Comparison of ENCODE assay signal across 8 cellular contexts in the genomic region with DNA sequence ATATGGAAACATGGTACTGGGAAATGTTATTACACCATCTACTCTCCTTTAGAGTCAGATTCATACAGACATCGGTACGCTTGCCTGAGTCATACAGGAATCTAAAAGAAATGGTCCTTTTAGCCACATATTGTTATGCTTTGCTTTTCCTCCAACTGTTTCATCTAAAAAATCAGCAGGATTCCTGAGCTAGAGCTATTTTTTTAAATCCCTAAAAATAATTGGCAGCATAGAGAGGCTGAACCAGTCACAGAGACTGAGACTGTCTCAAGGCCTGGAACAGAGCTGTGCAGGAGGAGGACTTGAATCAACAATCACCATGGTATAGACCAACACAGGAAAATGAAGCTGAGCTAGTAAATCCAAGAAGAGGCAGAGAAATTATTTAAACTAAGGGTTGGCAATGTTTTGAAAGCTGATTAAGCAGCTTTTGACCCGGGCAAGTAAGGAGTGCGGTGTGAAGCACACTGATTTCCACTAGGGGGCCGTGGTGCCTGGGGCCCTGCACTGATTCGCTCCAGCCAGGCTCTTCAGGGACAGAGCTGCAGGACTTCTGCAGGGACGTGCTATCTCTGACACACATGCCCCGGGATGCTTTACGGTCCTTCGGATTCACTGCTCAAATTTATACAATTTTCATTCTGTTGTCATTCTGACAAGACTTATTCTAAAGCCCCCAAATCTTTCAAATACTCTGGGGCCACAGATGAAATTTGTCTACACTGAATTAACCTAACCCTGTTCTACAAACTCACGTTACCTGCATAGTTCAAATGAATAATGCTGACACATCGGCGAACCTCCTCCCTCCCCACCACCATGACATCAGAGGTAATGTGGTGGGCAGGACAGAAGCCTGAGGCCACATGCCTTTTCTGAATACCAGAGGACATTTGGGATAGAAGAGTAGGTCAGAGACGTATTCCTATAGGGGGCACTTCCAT.
DNase-seq lines count a peak whose midpoint lies in the region; ATAC-seq and TF ChIP-seq lines count a peak whose summit lies in the region.

No MANE protein-coding gene starts in this region.

- no peak for TF ChIP-seq EP300 in Ishikawa (IDR thresholded peaks at IDR 0.05; ENCODE audit: borderline replicate concordance)

- peak; percentile 31 for DNase-seq in NCI-H345 (lab: John Stamatoyannopoulos, UW)
- DNase-seq in NCI-H345 treated with DMSO at 0.1 percent for 48 hours (lab: John Stamatoyannopoulos, UW; ENCODE audit: unreplicated experiment) = no peak
- peak; percentile 21 for DNase-seq in H4 (ENCODE audit: low spot score)
- peak; percentile 79 for DNase-seq in brain pericyte (ENCODE audit: low read depth, low spot score)
- no peak for DNase-seq in kidney epithelial cell (ENCODE audit: low read depth)
- peak; percentile 30 to 34 for DNase-seq in stimulated activated CD4-positive, alpha-beta T cell treated with anti-CD3 and anti-CD28 coated beads, Interleukin-2, amount 100 ng/mL, for 48 hours

- no peaks in the 10 kb centered on the region for H3K36me3 ChIP-seq in kidney epithelial cell (ENCODE audit: control insufficient read depth, insufficient read depth, low read length)

- peak; percentile 95 for TF ChIP-seq CTCF in kidney epithelial cell (IDR thresholded peaks at IDR 0.05; ENCODE audit: insufficient read depth, low read length, poor library complexity, severe bottlenecking)

- no peaks in the 10 kb centered on the region for H3K27me3 ChIP-seq in kidney epithelial cell (ENCODE audit: control insufficient read depth, insufficient read depth, low read length)

- TF ChIP-seq RAD21 in Ishikawa (IDR thresholded peaks at IDR 0.05; ENCODE audit: low read depth) = peak; percentile 71

- peak; percentile 98 for ATAC-seq in SK-N-SH treated with all-trans-retinoic acid at 6 μM for 48 hours

- H3K4me3 ChIP-seq in kidney epithelial cell (ENCODE audit: low read depth, low read length) = no peak overlapping the region

TF ChIP-seq in Ishikawa, 13 proteins besides CTCF, POLR2A, EP300 and RAD21:
- TF ChIP-seq USF1 (IDR thresholded peaks at IDR 0.05) = no peak
- TF ChIP-seq TEAD4 (IDR thresholded peaks at IDR 0.05) = 0 out of 2 replicates have a peak, but pooled peaks have one; percentile 10

TF ChIP-seq in SK-N-SH treated with all-trans-retinoic acid at 6 μM for 48 hours, 23 proteins besides CTCF, POLR2A, EP300 and RAD21:
- no peak for TF ChIP-seq GLIS3 (CRISPR knock-in tag; IDR thresholded peaks at IDR 0.05)
- TF ChIP-seq ZNF70 (CRISPR knock-in tag; IDR thresholded peaks at IDR 0.05) = no peak
- no peak for TF ChIP-seq ARNTL (CRISPR knock-in tag; IDR thresholded peaks at IDR 0.05; ENCODE audit: borderline replicate concordance, low read depth)
- TF ChIP-seq RARB (CRISPR knock-in tag; IDR thresholded peaks at IDR 0.05) = no peak
- no peak for TF ChIP-seq ZFP3 (CRISPR knock-in tag; IDR thresholded peaks at IDR 0.05)
- TF ChIP-seq ZNF8 (CRISPR knock-in tag; IDR thresholded peaks at IDR 0.05) = no peak
- TF ChIP-seq TCF4 (CRISPR knock-in tag; IDR thresholded peaks at IDR 0.05; ENCODE audit: borderline replicate concordance) = no peak
- no peak for TF ChIP-seq OSR1 (CRISPR knock-in tag; IDR thresholded peaks at IDR 0.05)
TF ChIP-seq in SK-N-SH treated with all-trans-retinoic acid at 6 μM for 48 hours: peak in this region for 0.

Comparison
In these comparisons a context has a peak if more than half of its experiments do, and no peak if none do; other contexts are left out.
1. DNase-seq: peak in NCI-H345 (single experiment), H4 (single experiment), brain pericyte (single experiment) and stimulated activated CD4-positive, alpha-beta T cell treated with anti-CD3 and anti-CD28 coated beads, Interleukin-2, amount 100 ng/mL, for 48 hours (2 of 2); none in NCI-H345 treated with DMSO at 0.1 percent for 48 hours (single experiment) and kidney epithelial cell (single experiment).